In the genomic region with DNA sequence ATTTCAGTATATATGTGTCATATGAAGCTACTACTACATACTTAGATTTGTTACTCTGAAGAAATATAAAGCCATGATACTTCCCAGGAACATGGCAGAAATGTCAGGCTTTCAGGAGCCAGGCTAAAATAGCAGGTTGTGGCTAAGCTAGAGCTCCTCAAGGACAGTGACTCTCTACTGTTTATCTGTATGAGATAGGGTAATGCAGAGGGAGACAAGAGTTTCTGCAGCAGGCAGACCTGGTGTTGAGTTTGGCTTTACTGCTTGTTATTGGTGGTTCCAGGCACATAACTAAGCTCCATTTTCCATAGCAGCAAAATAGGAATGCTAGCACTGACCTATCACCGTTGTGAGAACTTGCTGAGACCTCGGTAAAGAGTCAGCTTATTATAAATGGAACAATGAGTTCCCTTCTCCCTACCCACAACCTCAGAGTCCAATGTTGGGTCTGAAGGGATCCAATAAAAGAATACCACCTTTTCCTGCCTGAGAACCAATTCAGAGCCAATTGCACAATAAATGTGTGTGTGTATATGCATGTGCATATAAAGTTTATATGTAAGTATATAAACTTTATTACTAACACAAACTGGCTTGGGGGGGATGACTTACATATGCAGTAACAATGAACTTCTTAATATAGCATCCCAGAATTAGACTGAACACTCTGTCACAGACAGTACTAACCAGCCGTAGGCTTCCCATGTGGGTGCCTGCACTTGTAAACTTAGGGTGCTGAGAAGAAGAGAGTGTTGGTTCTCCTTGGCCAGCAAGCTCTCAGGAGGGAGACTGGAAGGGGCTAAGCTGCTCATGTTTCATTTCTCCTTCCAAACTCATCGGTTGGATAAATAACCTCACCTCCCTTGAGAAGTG, we compare ENCODE assay signal across 29 cellular contexts.
"Had no signal": no experiment of that assay in that cellular context is flagged by ENCODE, and none has a peak within 500 bp of the region (broad histone marks: within the 10 kb centered on the region; RNA-seq: fewer than 3 reads in every experiment).

No MANE protein-coding gene starts in this region.

- H3K4me3 ChIP-seq: ascending aorta, Peyer's patch had no signal

- H3K36me3 ChIP-seq: ascending aorta, Peyer's patch had no signal

- H3K4me3 Mint-ChIP-seq: activated CD4-positive, alpha-beta memory T cell treated with anti-CD3 and anti-CD28 coated beads for 36 hours; activated CD4-positive, alpha-beta T cell treated with anti-CD3 and anti-CD28 coated beads, Interleukin-2, amount 10 ng/mL, durations not matched to agents 7 days and 5 days; activated naive CD8-positive, alpha-beta T cell treated with anti-CD3 and anti-CD28 coated beads, Interleukin-2, amount 50 U/mL, for 24 hours; activated T-cell treated with anti-CD3 and anti-CD28 coated beads, Interleukin-2, amount 50 U/mL, for 4 hours; brain; IgD-negative memory B cell; T-helper 17 cell had no signal

- H3K4me2 ChIP-seq: KMS-11 had no signal

- H3K9me3 Mint-ChIP-seq: activated CD4-positive, alpha-beta memory T cell treated with anti-CD3 and anti-CD28 coated beads for 36 hours; activated CD4-positive, alpha-beta T cell treated with anti-CD3 and anti-CD28 coated beads, Interleukin-2, amount 10 ng/mL, durations not matched to agents 7 days and 5 days; activated naive CD4-positive, alpha-beta T cell treated with anti-CD3 and anti-CD28 coated beads, Interleukin-2, amount 50 U/mL, for 72 hours; activated naive CD8-positive, alpha-beta T cell treated with anti-CD3 and anti-CD28 coated beads, Interleukin-2, amount 50 U/mL, for 24 hours; activated T-cell treated with anti-CD3 and anti-CD28 coated beads, Interleukin-2, amount 50 U/mL, for 4 hours had no signal

- DNase-seq: activated CD4-positive, alpha-beta memory T cell treated with anti-CD3 and anti-CD28 coated beads for 36 hours; activated CD4-positive, alpha-beta T cell treated with anti-CD3 and anti-CD28 coated beads, Interleukin-2, amount 10 ng/mL, durations not matched to agents 7 days and 5 days; activated CD4-positive, CD25-positive, alpha-beta regulatory T cell; activated CD8-positive, alpha-beta memory T cell treated with anti-CD3 and anti-CD28 coated beads for 24 hours; activated effector memory CD4-positive, alpha-beta T cell treated with anti-CD3 and anti-CD28 coated beads, Interleukin-2, amount 50 U/mL, for 16 hours; activated naive CD4-positive, alpha-beta T cell treated with Interleukin-2 at 50 U/mL for 16 hours; activated naive CD8-positive, alpha-beta T cell treated with anti-CD3 and anti-CD28 coated beads, Interleukin-2, amount 50 U/mL, for 24 hours; activated T-cell treated with anti-CD3 and anti-CD28 coated beads, Interleukin-2, amount 50 U/mL, for 4 hours; amniotic stem cell; NCI-H1092; NCI-H1417 treated with DMSO at 0.1 percent for 48 hours; NCI-H1694; NCI-H2029; NCI-H2107; NCI-H345; NCI-H510A; NCI-H526 treated with DMSO at 0.1 percent for 48 hours; Peyer's patch; SIG-M5; T-helper 17 cell; T1000 had no signal

- H3K36me3 Mint-ChIP-seq: activated CD4-positive, alpha-beta memory T cell treated with anti-CD3 and anti-CD28 coated beads for 36 hours; activated naive CD4-positive, alpha-beta T cell treated with anti-CD3 and anti-CD28 coated beads, Interleukin-2, amount 50 U/mL, for 72 hours; brain; IgD-negative memory B cell had no signal

- H3K9ac ChIP-seq: KMS-11 had no signal

- H3K4me1 ChIP-seq: ascending aorta, Peyer's patch had no signal

- H3K4me1 Mint-ChIP-seq: activated CD4-positive, alpha-beta T cell treated with anti-CD3 and anti-CD28 coated beads, Interleukin-2, amount 10 ng/mL, durations not matched to agents 7 days and 5 days; activated naive CD8-positive, alpha-beta T cell treated with anti-CD3 and anti-CD28 coated beads, Interleukin-2, amount 50 U/mL, for 24 hours; brain; IgD-negative memory B cell; T-helper 17 cell had no signal

- H3K27me3 ChIP-seq: ascending aorta, Peyer's patch had no signal

- H3K27ac Mint-ChIP-seq: activated CD4-positive, alpha-beta memory T cell treated with anti-CD3 and anti-CD28 coated beads for 36 hours; activated CD4-positive, alpha-beta T cell treated with anti-CD3 and anti-CD28 coated beads, Interleukin-2, amount 10 ng/mL, durations not matched to agents 7 days and 5 days; activated naive CD4-positive, alpha-beta T cell treated with anti-CD3 and anti-CD28 coated beads, Interleukin-2, amount 50 U/mL, for 72 hours; activated naive CD8-positive, alpha-beta T cell treated with anti-CD3 and anti-CD28 coated beads, Interleukin-2, amount 50 U/mL, for 24 hours; brain; IgD-negative memory B cell; T-helper 17 cell had no signal

- H3K9me3 ChIP-seq: ascending aorta, Peyer's patch had no signal

- H3K27ac ChIP-seq: ascending aorta, KMS-11, Peyer's patch, RWPE1, VCaP had no signal

- ATAC-seq: activated naive CD4-positive, alpha-beta T cell treated with anti-CD3 and anti-CD28 coated beads, Interleukin-2, amount 50 U/mL, for 72 hours; activated naive CD8-positive, alpha-beta T cell treated with anti-CD3 and anti-CD28 coated beads, Interleukin-2, amount 50 U/mL, for 24 hours; activated T-cell treated with anti-CD3 and anti-CD28 coated beads, Interleukin-2, amount 50 U/mL, for 4 hours; T-helper 17 cell had no signal

- FAIRE-seq: TTC549 had no signal
